ENCODE assay signal across 1 cellular context in genomic region chr20:47311211-47311610, GRCh38.
A peak's percentile ranks its signal among the peaks of the same experiment; 100 is the strongest.
TF ChIP-seq lines count a peak whose summit lies in the region.

No MANE protein-coding gene starts in this region.

TF ChIP-seq in K562, 482 proteins besides CTCF, POLR2A, EP300 and RAD21 (continued from another document):
- TF ChIP-seq RNF219 (CRISPR knock-in tag; IDR thresholded peaks at IDR 0.05) (no peak), SMARCC2 (IDR thresholded peaks at IDR 0.05; ENCODE audit: low read depth) (no peak), ZBTB11 (CRISPR knock-in tag; IDR thresholded peaks at IDR 0.05) (peak in 1 of 3 experiments; percentile 89; a peak in 1 of 6 replicates), EZH2 (IDR thresholded peaks at IDR 0.05; ENCODE audit: borderline replicate concordance, low read depth, low read length) (no peak)
TF ChIP-seq in K562: peak in this region for 2.
